ENCODE assay signal across 16 cellular contexts in genomic region chr1:198001776-198002408, GRCh38.
"Had no signal": no experiment of that assay in that cellular context is flagged by ENCODE, and none has a peak within 500 bp of the region (broad histone marks: within the 10 kb centered on the region; RNA-seq: fewer than 3 reads in every experiment).

No MANE protein-coding gene starts in this region.

- DNase-seq: activated CD4-positive, alpha-beta T cell treated with anti-CD3 and anti-CD28 coated beads for 1 hour; activated CD4-positive, alpha-beta T cell treated with anti-CD3 and anti-CD28 coated beads, Interleukin-2, amount 50 U/mL, for 48 hours; activated CD8-positive, alpha-beta memory T cell treated with anti-CD3 and anti-CD28 coated beads, Interleukin-2, amount 10 ng/mL, durations not matched to agents 7 days and 5 days; activated effector memory CD4-positive, alpha-beta T cell treated with Interleukin-2 at 50 U/mL for 16 hours; activated T-cell treated with anti-CD3 and anti-CD28 coated beads, Interleukin-2, amount 50 U/mL, for 24 hours; amygdala; kidney glomerular epithelial cell; pancreas; stimulated activated CD4-positive, alpha-beta T cell treated with anti-CD3 and anti-CD28 coated beads, Interleukin-4, amount 100 ng/mL, for 4 hours; T-helper 9 cell had no signal

- H3K9me3 ChIP-seq: esophagus muscularis mucosa, gastroesophageal sphincter, pancreas, vagina had no signal

- H3K4me3 ChIP-seq: esophagus muscularis mucosa, gastroesophageal sphincter, pancreas, skin epidermis, vagina had no signal

- H3K27ac ChIP-seq: esophagus muscularis mucosa, gastroesophageal sphincter, pancreas, skin epidermis, vagina had no signal

- H3K9me3 Mint-ChIP-seq: activated T-cell treated with anti-CD3 and anti-CD28 coated beads, Interleukin-2, amount 50 U/mL, for 24 hours had no signal

- H3K4me1 Mint-ChIP-seq: activated naive CD4-positive, alpha-beta T cell treated with anti-CD3 and anti-CD28 coated beads, Interleukin-2, amount 50 U/mL, for 24 hours had no signal

- H3K36me3 Mint-ChIP-seq: activated CD8-positive, alpha-beta memory T cell treated with anti-CD3 and anti-CD28 coated beads, Interleukin-2, amount 10 ng/mL, durations not matched to agents 7 days and 5 days; activated naive CD4-positive, alpha-beta T cell treated with anti-CD3 and anti-CD28 coated beads, Interleukin-2, amount 50 U/mL, for 24 hours had no signal

- H3K27me3 ChIP-seq: esophagus muscularis mucosa, gastroesophageal sphincter, pancreas, vagina had no signal

- H3K27ac Mint-ChIP-seq: activated CD8-positive, alpha-beta memory T cell treated with anti-CD3 and anti-CD28 coated beads, Interleukin-2, amount 10 ng/mL, durations not matched to agents 7 days and 5 days; activated naive CD4-positive, alpha-beta T cell treated with anti-CD3 and anti-CD28 coated beads, Interleukin-2, amount 50 U/mL, for 24 hours; activated T-cell treated with anti-CD3 and anti-CD28 coated beads, Interleukin-2, amount 50 U/mL, for 24 hours had no signal

- H3K4me3 Mint-ChIP-seq: activated CD8-positive, alpha-beta memory T cell treated with anti-CD3 and anti-CD28 coated beads, Interleukin-2, amount 10 ng/mL, durations not matched to agents 7 days and 5 days; activated naive CD4-positive, alpha-beta T cell treated with anti-CD3 and anti-CD28 coated beads, Interleukin-2, amount 50 U/mL, for 24 hours; activated T-cell treated with anti-CD3 and anti-CD28 coated beads, Interleukin-2, amount 50 U/mL, for 24 hours; neural crest cell had no signal

- H3K36me3 ChIP-seq: esophagus muscularis mucosa, gastroesophageal sphincter, pancreas, vagina had no signal

- H3K4me1 ChIP-seq: esophagus muscularis mucosa, gastroesophageal sphincter, pancreas, vagina had no signal

- ATAC-seq: activated CD8-positive, alpha-beta memory T cell treated with anti-CD3 and anti-CD28 coated beads, Interleukin-2, amount 10 ng/mL, durations not matched to agents 7 days and 5 days; gastroesophageal sphincter; pancreas had no signal
